ENCODE assay signal across 8 cellular contexts in genomic region chr4:155423671-155424070, GRCh38. TPM values are rescaled to one million over a fixed set of nuclear protein-coding genes. Genes with fewer than 3 reads are reported as not detected.
"Had no signal": no experiment of that assay in that cellular context is flagged by ENCODE, and none has a peak within 500 bp of the region (broad histone marks: within the 10 kb centered on the region; RNA-seq: fewer than 3 reads in every experiment).

No MANE protein-coding gene starts in this region.

- H3K4me3 ChIP-seq: GM23248, K562 had no signal

- H3K27ac ChIP-seq: GM23248 had no signal

- ATAC-seq: K562 had no signal

- DNase-seq: GM23248, GOT3, H9, HCEC 1CT, IMR-90 had no signal

- FAIRE-seq: HTR-8/SVneo, K562 had no signal

RNA-seq across cellular contexts. Expression of gene MAP9, which starts 46.9 kb away (rescaled TPM):
- total RNA-seq: HT-29 had no signal
